Comparison of ENCODE assay signal across 8 cellular contexts in genomic region chr12:75978677-75979076, GRCh38. TPM values are rescaled to one million over a fixed set of nuclear protein-coding genes. Genes with fewer than 3 reads are reported as not detected.
A peak's percentile ranks its signal among the peaks of the same experiment; 100 is the strongest.
DNase-seq lines count a peak whose midpoint lies in the region; ATAC-seq lines count a peak whose summit lies in the region.

No MANE protein-coding gene starts in this region.

- ATAC-seq in activated CD8-positive, alpha-beta T cell treated with anti-CD3 and anti-CD28 coated beads, Interleukin-2, amount 10 ng/mL, durations not matched to agents 7 days and 5 days: peak; percentile 12
- ATAC-seq in HG02938 (IDR thresholded peaks at IDR 0.05; ENCODE audit: unreplicated experiment) (no peak), GM19023 (IDR thresholded peaks at IDR 0.05; ENCODE audit: unreplicated experiment) (no peak)

- H3K27ac Mint-ChIP-seq in activated CD8-positive, alpha-beta T cell treated with anti-CD3 and anti-CD28 coated beads, Interleukin-2, amount 10 ng/mL, durations not matched to agents 7 days and 5 days: peak overlapping the region; percentile 90
- peak overlapping the region; percentile 89 to 98 (median 92) for H3K27ac Mint-ChIP-seq in immature natural killer cell
- peak overlapping the region; percentile 98 for H3K27ac Mint-ChIP-seq in stimulated activated naive CD8-positive, alpha-beta T cell treated with anti-CD3 and anti-CD28 coated beads, Interleukin-15, Interleukin-2, amounts not matched to agents 100 ng/mL and 50 ng/mL, for 24 hours

- peaks cover 58% of the 10 kb centered on the region for H3K4me1 Mint-ChIP-seq in activated CD8-positive, alpha-beta T cell treated with anti-CD3 and anti-CD28 coated beads, Interleukin-2, amount 10 ng/mL, durations not matched to agents 7 days and 5 days (ENCODE audit: low read depth)
- H3K4me1 Mint-ChIP-seq in immature natural killer cell: peaks cover 30 to 34% of the 10 kb centered on the region in 2 donors
- peaks cover 94% of the 10 kb centered on the region for H3K4me1 Mint-ChIP-seq in stimulated activated naive CD8-positive, alpha-beta T cell treated with anti-CD3 and anti-CD28 coated beads, Interleukin-15, Interleukin-2, amounts not matched to agents 100 ng/mL and 50 ng/mL, for 24 hours (ENCODE audit: low read depth)

- POLR2A ChIA-PET in activated CD8-positive, alpha-beta T cell treated with anti-CD3 and anti-CD28 coated beads, Interleukin-2, amount 10 ng/mL, durations not matched to agents 7 days and 5 days (lab: Charles Lee): interaction anchor here (0.6 to 4.8 kb wide), 13 partner anchors 19 to 55 kb away, joined by 3 to 69 read pairs (median 8); partner anchors contain the start of gene PHLDA1

- peak; percentile 55 for DNase-seq in DMS53 (lab: John Stamatoyannopoulos, UW)
- no peak for DNase-seq in DMS53 treated with DMSO at 0.1 percent for 48 hours (lab: John Stamatoyannopoulos, UW; ENCODE audit: unreplicated experiment)
- no peak for DNase-seq in activated CD8-positive, alpha-beta T cell treated with anti-CD3 and anti-CD28 coated beads, Interleukin-2, amount 10 ng/mL, durations not matched to agents 7 days and 5 days
- DNase-seq in immature natural killer cell: no peak
- no peak for DNase-seq in ecto neural progenitor cell (ENCODE audit: low spot score)

- H3K27me3 Mint-ChIP-seq in activated CD8-positive, alpha-beta T cell treated with anti-CD3 and anti-CD28 coated beads, Interleukin-2, amount 10 ng/mL, durations not matched to agents 7 days and 5 days (ENCODE audit: low read depth): no peaks in the 10 kb centered on the region
- H3K27me3 Mint-ChIP-seq in immature natural killer cell (ENCODE audit: low read depth in 3 of 3): peaks cover 0 to 7% (median 7%) of the 10 kb centered on the region in 3 donors
- no peaks in the 10 kb centered on the region for H3K27me3 Mint-ChIP-seq in stimulated activated naive CD8-positive, alpha-beta T cell treated with anti-CD3 and anti-CD28 coated beads, Interleukin-15, Interleukin-2, amounts not matched to agents 100 ng/mL and 50 ng/mL, for 24 hours

- H3K4me3 Mint-ChIP-seq in activated CD8-positive, alpha-beta T cell treated with anti-CD3 and anti-CD28 coated beads, Interleukin-2, amount 10 ng/mL, durations not matched to agents 7 days and 5 days: peak overlapping the region; percentile 29
- peak overlapping the region in 2 of 5 donors; percentile 61 to 75 for H3K4me3 Mint-ChIP-seq in immature natural killer cell
- peak overlapping the region; percentile 67 for H3K4me3 Mint-ChIP-seq in stimulated activated naive CD8-positive, alpha-beta T cell treated with anti-CD3 and anti-CD28 coated beads, Interleukin-15, Interleukin-2, amounts not matched to agents 100 ng/mL and 50 ng/mL, for 24 hours

- CTCF ChIA-PET in activated CD8-positive, alpha-beta T cell treated with anti-CD3 and anti-CD28 coated beads, Interleukin-2, amount 10 ng/mL, durations not matched to agents 7 days and 5 days (lab: Charles Lee): interaction anchor here (0.7 to 2.8 kb wide), 9 partner anchors 11 to 452 kb away, joined by 3 to 15 read pairs (median 7); partner anchors contain the start of gene PHLDA1

- no peaks in the 10 kb centered on the region for H3K36me3 Mint-ChIP-seq in activated CD8-positive, alpha-beta T cell treated with anti-CD3 and anti-CD28 coated beads, Interleukin-2, amount 10 ng/mL, durations not matched to agents 7 days and 5 days (ENCODE audit: low read depth)
- H3K36me3 Mint-ChIP-seq in immature natural killer cell: no peaks in the 10 kb centered on the region
- H3K36me3 Mint-ChIP-seq in stimulated activated naive CD8-positive, alpha-beta T cell treated with anti-CD3 and anti-CD28 coated beads, Interleukin-15, Interleukin-2, amounts not matched to agents 100 ng/mL and 50 ng/mL, for 24 hours (ENCODE audit: low read depth): no peaks in the 10 kb centered on the region

- H3K9me3 Mint-ChIP-seq in activated CD8-positive, alpha-beta T cell treated with anti-CD3 and anti-CD28 coated beads, Interleukin-2, amount 10 ng/mL, durations not matched to agents 7 days and 5 days (ENCODE audit: insufficient read depth): no peaks in the 10 kb centered on the region
- H3K9me3 Mint-ChIP-seq in immature natural killer cell: no peaks in the 10 kb centered on the region
- H3K9me3 Mint-ChIP-seq in stimulated activated naive CD8-positive, alpha-beta T cell treated with anti-CD3 and anti-CD28 coated beads, Interleukin-15, Interleukin-2, amounts not matched to agents 100 ng/mL and 50 ng/mL, for 24 hours: no peaks in the 10 kb centered on the region

RNA-seq across cellular contexts. Expression of gene PHLDA1, which starts 52.9 kb away (rescaled TPM):
- 1 to 10 TPM; 5.6 to 6.1 TPM for total RNA-seq in activated CD8-positive, alpha-beta T cell treated with anti-CD3 and anti-CD28 coated beads, Interleukin-2, amount 10 ng/mL, durations not matched to agents 7 days and 5 days
- polyA plus RNA-seq in immature natural killer cell: 1 to 10 TPM in 1 of 3 donors, under 1 TPM in 2; 0.59 to 1.4 (median 0.92) TPM
